ENCODE assay signal across 21 cellular contexts in genomic region chr3:30663533-30664241, GRCh38. TPM values are rescaled to one million over a fixed set of nuclear protein-coding genes. Genes with fewer than 3 reads are reported as not detected.
A peak's percentile ranks its signal among the peaks of the same experiment; 100 is the strongest.
DNase-seq lines count a peak whose midpoint lies in the region; ATAC-seq and TF ChIP-seq lines count a peak whose summit lies in the region.
"Had no signal": no experiment of that assay in that cellular context is flagged by ENCODE, and none has a peak within 500 bp of the region (broad histone marks: within the 10 kb centered on the region; RNA-seq: fewer than 3 reads in every experiment).

No MANE protein-coding gene starts in this region.

- no peak for TF ChIP-seq CTCF in left ventricle myocardium inferior (IDR thresholded peaks at IDR 0.05; ENCODE audit: borderline replicate concordance)
- TF ChIP-seq CTCF in WTC11 (IDR thresholded peaks at IDR 0.05) = no peak
- no peak for TF ChIP-seq CTCF in endothelial cell (IDR thresholded peaks at IDR 0.05; ENCODE audit: unreplicated experiment)
- no peak for TF ChIP-seq CTCF in vagina (IDR thresholded peaks at IDR 0.05)
- TF ChIP-seq CTCF in GM13977 (IDR thresholded peaks at IDR 0.05; ENCODE audit: extremely low read depth, insufficient read depth, missing control alignments) = no peak

- H3K4me3 ChIP-seq in left ventricle myocardium inferior (no peak overlapping the region), vagina (no peak overlapping the region)
- H3K4me3 ChIP-seq: lung, sigmoid colon had no signal

- peak overlapping the region; percentile 10; the same call in 1 of the 2 replicates for H3K27ac Mint-ChIP-seq in WTC11
- H3K27ac Mint-ChIP-seq in endothelial cell (ENCODE audit: unreplicated experiment) = peak overlapping the region; percentile 90

- H3K9me3 Mint-ChIP-seq in WTC11 (no peaks in the 10 kb centered on the region), endothelial cell (ENCODE audit: unreplicated experiment) (no peaks in the 10 kb centered on the region)

- in situ Hi-C loops in GM13977 (cut with MboI; ENCODE audit: low pct_unique_long_range_greater_than_20kb, low sequenced_read_pairs, unreplicated experiment) = no loop called here

- no peak overlapping the region for H3K4me3 Mint-ChIP-seq in WTC11
- no peak overlapping the region for H3K4me3 Mint-ChIP-seq in endothelial cell (ENCODE audit: unreplicated experiment)

- H3K36me3 Mint-ChIP-seq in WTC11 (peaks cover 5% of the 10 kb centered on the region), endothelial cell (ENCODE audit: low read depth, unreplicated experiment) (peaks cover 32% of the 10 kb centered on the region)

- ATAC-seq in Right ventricle myocardium superior (ENCODE audit: poor library complexity) (no peak), WTC11 (no peak)
- ATAC-seq: foreskin keratinocyte, HCT116 had no signal

- POLR2A ChIA-PET in WTC11 (lab: Charles Lee) = no interaction called here

- no peak for DNase-seq in left ventricle myocardium inferior
- DNase-seq in Right ventricle myocardium superior = no peak
- no peak for DNase-seq in WTC11 (ENCODE audit: low spot score)
- DNase-seq in endothelial cell (ENCODE audit: low spot score) = no peak
- no peak for DNase-seq in vagina (ENCODE audit: extremely low spot score in 2 of 2)
- no peak for DNase-seq in NCI-H2227 (lab: John Stamatoyannopoulos, UW; ENCODE audit: unreplicated experiment)
- DNase-seq in Kasumi-1 (lab: John Stamatoyannopoulos, UW) = no peak
- DNase-seq in GM13977 (ENCODE audit: low spot score) = no peak
- DNase-seq: activated CD4-positive, CD25-positive, alpha-beta regulatory T cell treated with anti-CD3 and anti-CD28 coated beads, Interleukin-2, amount 50 U/mL, for 72 hours; activated gamma-delta T cell; caudate nucleus; foreskin keratinocyte; NCI-H1105 treated with DMSO at 0.1 percent for 48 hours; NCI-H774; sigmoid colon; stimulated activated CD4-positive, alpha-beta T cell treated with anti-CD3 and anti-CD28 coated beads, Interleukin-2, amount 100 ng/mL, for 48 hours; stimulated activated CD8-positive, alpha-beta memory T cell treated with anti-CD3 and anti-CD28 coated beads, Interleukin-4, amount 100 ng/mL, for 48 hours; SW 1271; trophoblast cell had no signal

- H3K36me3 ChIP-seq in left ventricle myocardium inferior = peaks cover 16% of the 10 kb centered on the region
- H3K36me3 ChIP-seq in vagina = no peaks in the 10 kb centered on the region

- H3K9me3 ChIP-seq in left ventricle myocardium inferior (replicated peaks) (no peaks in the 10 kb centered on the region), vagina (no peaks in the 10 kb centered on the region)
- H3K9me3 ChIP-seq: sigmoid colon had no signal

- CTCF ChIA-PET in WTC11 (lab: Charles Lee) = interaction anchor here (0.6 to 1.0 kb wide), 2 partner anchors 30 to 61 kb away, joined by 3 to 4 read pairs; no protein-coding TSS in a partner anchor

- no peaks in the 10 kb centered on the region for H3K27me3 Mint-ChIP-seq in WTC11 (ENCODE audit: low read depth)
- H3K27me3 Mint-ChIP-seq in endothelial cell (ENCODE audit: unreplicated experiment) = peaks cover 1% of the 10 kb centered on the region

- H3K4me1 Mint-ChIP-seq in WTC11 (peaks cover 86% of the 10 kb centered on the region), endothelial cell (ENCODE audit: unreplicated experiment) (peaks cover 80% of the 10 kb centered on the region)

- H3K27me3 ChIP-seq in left ventricle myocardium inferior (ENCODE audit: low read depth) = no peaks in the 10 kb centered on the region
- H3K27me3 ChIP-seq in vagina = no peaks in the 10 kb centered on the region
- H3K27me3 ChIP-seq: foreskin keratinocyte, sigmoid colon had no signal

- H3K4me1 ChIP-seq in left ventricle myocardium inferior (peaks cover 100% of the 10 kb centered on the region), vagina (peaks cover 89% of the 10 kb centered on the region)

- intact Hi-C loops in left ventricle myocardium inferior (cut with micrococcal nuclease) = no loop called here
- intact Hi-C loops in Right ventricle myocardium superior (cut with DNase I) = no loop called here
- intact Hi-C loops in vagina (cut with DNase I) = no loop called here

- H3K27ac ChIP-seq in left ventricle myocardium inferior (replicated peaks) (peak overlapping the region; percentile 81), vagina (peak overlapping the region; percentile 6)
- H3K27ac ChIP-seq: foreskin keratinocyte had no signal

- no peak for TF ChIP-seq POLR2A in vagina (IDR thresholded peaks at IDR 0.05)

TF ChIP-seq in WTC11, 78 proteins besides CTCF, POLR2A, EP300 and RAD21 (continues in another document):
- TF ChIP-seq NR2C2 (CRISPR knock-in tag; IDR thresholded peaks at IDR 0.05) = no peak
- no peak for TF ChIP-seq AFF4 (CRISPR knock-in tag; IDR thresholded peaks at IDR 0.05; ENCODE audit: borderline replicate concordance)
- TF ChIP-seq ZNF281 (CRISPR knock-in tag; IDR thresholded peaks at IDR 0.05) = no peak
- TF ChIP-seq AR (CRISPR knock-in tag; IDR thresholded peaks at IDR 0.05) = no peak
- TF ChIP-seq ESRRA (CRISPR knock-in tag; IDR thresholded peaks at IDR 0.05; ENCODE audit: borderline replicate concordance) = no peak

RNA-seq across cellular contexts. Expression of gene TGFBR2, which starts 57.3 kb away (rescaled TPM):
- total RNA-seq in left ventricle myocardium inferior = 144 TPM
- 168 TPM for total RNA-seq in Right ventricle myocardium superior
- total RNA-seq in WTC11 (2021) = 6.7 to 9.6 TPM (median 7.7 TPM) in 3 replicates
- 68.7 TPM for total RNA-seq in endothelial cell (ENCODE audit: unreplicated experiment)
- 176 TPM for total RNA-seq in vagina
